Comparison of ENCODE assay signal across 14 cellular contexts in genomic region chr1:19338323-19338762, GRCh38. TPM values are rescaled to one million over a fixed set of nuclear protein-coding genes. Genes with fewer than 3 reads are reported as not detected.
A peak's percentile ranks its signal among the peaks of the same experiment; 100 is the strongest.
DNase-seq lines count a peak whose midpoint lies in the region; ATAC-seq, FAIRE-seq and TF ChIP-seq lines count a peak whose summit lies in the region.
"Had no signal": no experiment of that assay in that cellular context is flagged by ENCODE, and none has a peak within 500 bp of the region (broad histone marks: within the 10 kb centered on the region; RNA-seq: fewer than 3 reads in every experiment).

No MANE protein-coding gene starts in this region.

- peaks cover 38% of the 10 kb centered on the region for H3K4me1 Mint-ChIP-seq in stimulated activated naive CD8-positive, alpha-beta T cell treated with anti-CD3 and anti-CD28 coated beads, Interleukin-15, amount 100 ng/mL, for 72 hours
- H3K4me1 Mint-ChIP-seq in type B pancreatic cell (ENCODE audit: unreplicated experiment) (peaks cover 20% of the 10 kb centered on the region), natural killer cell (no peaks in the 10 kb centered on the region)

- no peaks in the 10 kb centered on the region for H3K9me3 Mint-ChIP-seq in stimulated activated naive CD8-positive, alpha-beta T cell treated with anti-CD3 and anti-CD28 coated beads, Interleukin-15, amount 100 ng/mL, for 72 hours
- H3K9me3 Mint-ChIP-seq in type B pancreatic cell, result no peaks in the 10 kb centered on the region
- no peaks in the 10 kb centered on the region for H3K9me3 Mint-ChIP-seq in natural killer cell
- H3K9me3 Mint-ChIP-seq: activated CD4-positive, alpha-beta T cell treated with anti-CD3 and anti-CD28 coated beads, Interleukin-2, amount 10 ng/mL, durations not matched to agents 24 days and 14 days had no signal

- no peak overlapping the region; the same call in 2 of the 3 replicates for H3K27ac ChIP-seq in K562 (ENCODE audit: extremely low read depth, low read depth, low read length)
- H3K27ac ChIP-seq: BLaER1 treated with 17β-estradiol and CSF1 and Interleukin-3, amounts not matched to agents 10 nM and 100 nM; SJCRH30 had no signal

- H3K4me2 ChIP-seq in K562 (ENCODE audit: insufficient read depth, low read length), result no peak overlapping the region

- no TSS peak for BruUV-seq in K562 (replicated peaks; lab: Mats Ljungman, UMichigan)

- no peak for TF ChIP-seq POLR2A in K562 (conservative IDR thresholded peaks at IDR 0.05)
- TF ChIP-seq POLR2A in GM12891 (IDR thresholded peaks at IDR 0.05; ENCODE audit: low read depth, low read length), result no peak

- H3K9ac ChIP-seq in K562 (ENCODE audit: insufficient read depth in 1 of 2, low read depth in 2 of 2, low read length in 2 of 2), result peak overlapping the region in 1 of 2 experiments; percentile 14; a peak in 1 of 4 replicates
- H3K9ac ChIP-seq: BLaER1 treated with 17β-estradiol and CSF1 and Interleukin-3, amounts not matched to agents 10 nM and 100 nM had no signal

- FAIRE-seq in K562 (lab: Jason Lieb, UNC) (no peak), GM12891 (lab: Jason Lieb, UNC) (no peak)
- FAIRE-seq: frontal cortex had no signal

- no peak for DNase-seq in stimulated activated naive CD8-positive, alpha-beta T cell treated with anti-CD3 and anti-CD28 coated beads, Interleukin-15, amount 100 ng/mL, for 72 hours
- no peak for DNase-seq in stimulated activated naive CD8-positive, alpha-beta T cell treated with anti-CD3 and anti-CD28 coated beads, Interleukin-15, Interleukin-2, amounts not matched to agents 100 U/mL and 50 U/mL, for 24 hours
- DNase-seq in K562 (ENCODE audit: extremely low read depth in 1 of 4, low spot score in 3 of 4) (peak in 2 of 4 experiments; percentile 40 to 44), islet precursor cell (peak; percentile 95), type B pancreatic cell (ENCODE audit: extremely low spot score, unreplicated experiment) (no peak), GM12891 (ENCODE audit: insufficient read length, low spot score) (no peak), natural killer cell (no peak), NCI-H524 treated with DMSO at 0.1 percent for 48 hours (lab: John Stamatoyannopoulos, UW) (no peak)
- DNase-seq: activated CD4-positive, alpha-beta T cell treated with anti-CD3 and anti-CD28 coated beads, Interleukin-2, amount 10 ng/mL, durations not matched to agents 24 days and 14 days; amniotic stem cell; NCI-H1092; SJCRH30 had no signal

- no peak for TF ChIP-seq EP300 in K562 (IDR thresholded peaks at IDR 0.05; ENCODE audit: low read length)

- CTCF ChIA-PET in K562 (lab: Yijun Ruan, JAX; ENCODE audit: low intra/inter-chr PET ratio), result interaction anchor here (0.6 to 0.8 kb wide), 2 partner anchors 243 to 313 kb away, joined by 3 read pairs; no protein-coding TSS in a partner anchor

- H3K27ac Mint-ChIP-seq in stimulated activated naive CD8-positive, alpha-beta T cell treated with anti-CD3 and anti-CD28 coated beads, Interleukin-15, amount 100 ng/mL, for 72 hours, result peak overlapping the region; percentile 46 to 88
- H3K27ac Mint-ChIP-seq in type B pancreatic cell, result peak overlapping the region; percentile 75
- no peak overlapping the region for H3K27ac Mint-ChIP-seq in natural killer cell
- H3K27ac Mint-ChIP-seq: activated CD4-positive, alpha-beta T cell treated with anti-CD3 and anti-CD28 coated beads, Interleukin-2, amount 10 ng/mL, durations not matched to agents 24 days and 14 days had no signal

- POLR2A ChIA-PET in K562 (lab: Yijun Ruan, JAX), result no interaction called here

- peak; percentile 31 to 44 (median 38); a peak in 5 of 6 replicates for TF ChIP-seq CTCF in K562 (IDR thresholded peaks at IDR 0.05 in 2 of 3, conservative IDR thresholded peaks at IDR 0.05 in 1 of 3; ENCODE audit: insufficient read depth in 2 of 3, low read depth in 1 of 3, low read length in 3 of 3)
- TF ChIP-seq CTCF in type B pancreatic cell (conservative IDR thresholded peaks at IDR 0.05), result peak; percentile 60
- no peak for TF ChIP-seq CTCF in natural killer cell (IDR thresholded peaks at IDR 0.05)

- in situ Hi-C loops in K562 (cut with MboI), result no loop called here

- H3K9me3 ChIP-seq in K562 (replicated peaks; ENCODE audit: control insufficient read depth, insufficient read depth, low read depth, low read length), result no peaks in the 10 kb centered on the region
- H3K9me3 ChIP-seq: BLaER1 treated with 17β-estradiol and CSF1 and Interleukin-3, amounts not matched to agents 10 nM and 100 nM; SJCRH30 had no signal

- peaks cover 27% of the 10 kb centered on the region; the same call in 2 of the 3 replicates for H3K36me3 ChIP-seq in K562 (ENCODE audit: control insufficient read depth, insufficient read depth, low read length)

- H3K4me3 Mint-ChIP-seq in stimulated activated naive CD8-positive, alpha-beta T cell treated with anti-CD3 and anti-CD28 coated beads, Interleukin-15, amount 100 ng/mL, for 72 hours, result no peak overlapping the region
- peak overlapping the region; percentile 67 for H3K4me3 Mint-ChIP-seq in type B pancreatic cell
- no peak overlapping the region for H3K4me3 Mint-ChIP-seq in natural killer cell
- H3K4me3 Mint-ChIP-seq: activated CD4-positive, alpha-beta T cell treated with anti-CD3 and anti-CD28 coated beads, Interleukin-2, amount 10 ng/mL, durations not matched to agents 24 days and 14 days had no signal

- peaks cover 11% of the 10 kb centered on the region; the same call in 1 of the 2 replicates for H4K20me1 ChIP-seq in K562 (replicated peaks; ENCODE audit: control insufficient read depth, insufficient read depth, low read length)

- no peaks in the 10 kb centered on the region for H3K27me3 ChIP-seq in K562 (ENCODE audit: control insufficient read depth in 2 of 2, insufficient read depth in 2 of 2, low read length in 2 of 2)
- H3K27me3 ChIP-seq: BLaER1 treated with 17β-estradiol and CSF1 and Interleukin-3, amounts not matched to agents 10 nM and 100 nM; SJCRH30 had no signal

- TF ChIP-seq RAD21 in K562 (CRISPR knock-in tag; conservative IDR thresholded peaks at IDR 0.05 in 1 of 2, IDR thresholded peaks at IDR 0.05 in 1 of 2), result no peak; a peak in 1 of 4 replicates

- H3K9me1 ChIP-seq in K562 (ENCODE audit: control insufficient read depth, insufficient read depth, low read length), result peaks cover 11% of the 10 kb centered on the region

- no peak overlapping the region for H3K4me3 ChIP-seq in K562
- H3K4me3 ChIP-seq: BLaER1 treated with 17β-estradiol and CSF1 and Interleukin-3, amounts not matched to agents 10 nM and 100 nM; SJCRH30 had no signal

- intact Hi-C loops in K562 (cut with micrococcal nuclease), result loop anchor here (5.0 kb wide), 1 partner anchor 86 kb away; the partner anchor contains the start of genes EMC1 and MRTO4
- intact Hi-C loops in natural killer cell (cut with micrococcal nuclease), result no loop called here

- H3K36me3 Mint-ChIP-seq in type B pancreatic cell (peaks cover 8% of the 10 kb centered on the region), natural killer cell (no peaks in the 10 kb centered on the region)

- H3K4me1 ChIP-seq in K562 (replicated peaks in 1 of 2; ENCODE audit: control insufficient read depth in 2 of 2, insufficient read depth in 2 of 2, low read length in 2 of 2), result peaks cover 4 to 34% of the 10 kb centered on the region in 2 experiments; a peak in 4 of 5 replicates
- H3K4me1 ChIP-seq: SJCRH30 had no signal

- no peak overlapping the region for H2AFZ ChIP-seq in K562 (ENCODE audit: low read depth, low read length)

- no peak for ATAC-seq in stimulated activated naive CD8-positive, alpha-beta T cell treated with anti-CD3 and anti-CD28 coated beads, Interleukin-15, amount 100 ng/mL, for 72 hours
- ATAC-seq in stimulated activated naive CD8-positive, alpha-beta T cell treated with anti-CD3 and anti-CD28 coated beads, Interleukin-15, Interleukin-2, amounts not matched to agents 100 U/mL and 50 U/mL, for 24 hours, result no peak
- ATAC-seq in K562, result peak; percentile 57
- ATAC-seq in natural killer cell, result no peak

- 85% methylated on average over 22 of the region's 27 CpGs for WGBS in K562 (ENCODE audit: insufficient coverage, low coverage, missing lambda C conversion rate)

- H3K27me3 Mint-ChIP-seq in stimulated activated naive CD8-positive, alpha-beta T cell treated with anti-CD3 and anti-CD28 coated beads, Interleukin-15, amount 100 ng/mL, for 72 hours, result no peaks in the 10 kb centered on the region
- no peaks in the 10 kb centered on the region for H3K27me3 Mint-ChIP-seq in type B pancreatic cell
- no peaks in the 10 kb centered on the region for H3K27me3 Mint-ChIP-seq in natural killer cell (ENCODE audit: low read depth in 2 of 2)
- H3K27me3 Mint-ChIP-seq: activated CD4-positive, alpha-beta T cell treated with anti-CD3 and anti-CD28 coated beads, Interleukin-2, amount 10 ng/mL, durations not matched to agents 24 days and 14 days had no signal

- H3K79me2 ChIP-seq in K562 (ENCODE audit: control insufficient read depth, insufficient read depth, low read length), result no peaks in the 10 kb centered on the region

RNA-seq across cellular contexts. Expression of gene SLC66A1, which starts 26.2 kb away (rescaled TPM):
- total RNA-seq in K562 (2011; cell fraction: chromatin; rRNA removed; ENCODE audit: low replicate concordance), result 37.0 and 99.3 TPM in 2 replicates
- total RNA-seq in K562 (2011; cell fraction: nucleolus; rRNA removed), result 85.8 and 97.7 TPM in 2 replicates
- 62.2 and 63.1 TPM in 2 replicates for total RNA-seq in K562 (2011; cell fraction: nucleoplasm; rRNA removed)
- total RNA-seq in K562 (2014; rRNA removed), result 28.9 and 34.0 TPM in 2 replicates
- total RNA-seq in K562 (2014; rRNA removed; fragmentation: Illumina TruSeq; extraction: Trizol), result 8.5 and 10.4 TPM in 2 replicates
- total RNA-seq in K562 (2015; rRNA removed; fragmentation: Illumina TruSeq; extraction: Trizol), result 18.6 and 21.6 TPM in 2 replicates
- total RNA-seq in K562 (2021), result 26.5 and 29.5 TPM in 2 replicates
- polyA plus RNA-seq in K562 (2011; rRNA removed), result 27.0 and 29.2 TPM in 2 replicates
- polyA plus RNA-seq in K562 (2011; cell fraction: cytosol; rRNA removed), result 36.4 and 92.5 TPM in 2 replicates
- 35.5 and 82.2 TPM in 2 replicates for polyA plus RNA-seq in K562 (2011; cell fraction: nucleus; rRNA removed)
- 23.2 and 37.9 TPM in 2 replicates for polyA plus RNA-seq in K562 (2012)
- polyA plus RNA-seq in K562 (2014; fragmentation: Illumina TruSeq; extraction: Trizol), result 16.3 and 26.6 TPM in 2 replicates
- polyA plus RNA-seq in K562 (2014; fragmentation: Nextera tagmentation; extraction: Ambion mirVana), result 1 to 10 TPM; 1.2 to 1.6 TPM
- polyA plus RNA-seq in K562 (2014; rRNA removed), result 35.2 and 40.8 TPM in 2 replicates
- polyA minus RNA-seq in K562 (2011; rRNA and poly(A)+ RNA removed), result 12.7 and 14.9 TPM in 2 replicates
- 15.3 and 16.8 TPM in 2 replicates for polyA minus RNA-seq in K562 (2011; cell fraction: cytosol; rRNA and poly(A)+ RNA removed)
- polyA minus RNA-seq in K562 (2011; cell fraction: nucleus; rRNA and poly(A)+ RNA removed), result 26.2 and 33.7 TPM in 2 replicates
- 18.3 and 24.1 TPM in 2 replicates for total RNA-seq in type B pancreatic cell (ENCODE audit: low replicate concordance)
- 6.2 TPM for polyA plus RNA-seq in GM12891 (2012; ENCODE audit: low read depth, missing spikeins)
- total RNA-seq in natural killer cell, result 1 to 10 TPM; 5.8 to 8.5 (median 7.6) TPM

RNA-seq across cellular contexts. Expression of gene AKR7A2, which starts 26.4 kb away (rescaled TPM):
- total RNA-seq in K562 (2011; cell fraction: chromatin; rRNA removed; ENCODE audit: low replicate concordance), result 18.7 and 45.9 TPM in 2 replicates
- total RNA-seq in K562 (2011; cell fraction: nucleolus; rRNA removed), result 36.8 and 39.0 TPM in 2 replicates
- total RNA-seq in K562 (2011; cell fraction: nucleoplasm; rRNA removed), result 28.7 and 34.9 TPM in 2 replicates
- total RNA-seq in K562 (2014; rRNA removed), result 78.4 and 108 TPM in 2 replicates
- 26.1 and 32.3 TPM in 2 replicates for total RNA-seq in K562 (2014; rRNA removed; fragmentation: Illumina TruSeq; extraction: Trizol)
- total RNA-seq in K562 (2015; rRNA removed; fragmentation: Illumina TruSeq; extraction: Trizol), result 65.2 and 66.0 TPM in 2 replicates
- total RNA-seq in K562 (2021), result 71.7 and 74.4 TPM in 2 replicates
- polyA plus RNA-seq in K562 (2011; rRNA removed), result 49.4 and 57.1 TPM in 2 replicates
- 83.1 and 114 TPM in 2 replicates for polyA plus RNA-seq in K562 (2011; cell fraction: cytosol; rRNA removed)
- 34.0 and 41.0 TPM in 2 replicates for polyA plus RNA-seq in K562 (2011; cell fraction: nucleus; rRNA removed)
- 57.6 and 109 TPM in 2 replicates for polyA plus RNA-seq in K562 (2012)
- 41.1 and 50.6 TPM in 2 replicates for polyA plus RNA-seq in K562 (2014; fragmentation: Illumina TruSeq; extraction: Trizol)
- 1 to 10 TPM; 2.0 to 4.0 TPM for polyA plus RNA-seq in K562 (2014; fragmentation: Nextera tagmentation; extraction: Ambion mirVana)
- polyA plus RNA-seq in K562 (2014; rRNA removed), result 74.7 and 83.6 TPM in 2 replicates
- polyA minus RNA-seq in K562 (2011; rRNA and poly(A)+ RNA removed), result 16.8 and 22.0 TPM in 2 replicates
- 22.1 and 40.4 TPM in 2 replicates for polyA minus RNA-seq in K562 (2011; cell fraction: cytosol; rRNA and poly(A)+ RNA removed)
- polyA minus RNA-seq in K562 (2011; cell fraction: nucleus; rRNA and poly(A)+ RNA removed), result 19.1 and 22.7 TPM in 2 replicates
- total RNA-seq in type B pancreatic cell (ENCODE audit: low replicate concordance), result 57.2 and 75.2 TPM in 2 replicates
- 37.0 TPM for polyA plus RNA-seq in GM12891 (2012; ENCODE audit: low read depth, missing spikeins)
- total RNA-seq in natural killer cell, result 10 to 100 TPM; 25.5 to 31.9 (median 28.9) TPM

RNA-seq across cellular contexts. Expression of gene AKR7A3, which starts 49.8 kb away (rescaled TPM):
- total RNA-seq in K562 (2011; cell fraction: chromatin; rRNA removed; ENCODE audit: low replicate concordance), result 2.4 and 4.7 TPM in 2 replicates
- total RNA-seq in K562 (2011; cell fraction: nucleolus; rRNA removed), result 3.7 and 4.5 TPM in 2 replicates
- total RNA-seq in K562 (2011; cell fraction: nucleoplasm; rRNA removed), result 2.1 and 3.2 TPM in 2 replicates
- total RNA-seq in K562 (2014; rRNA removed) (0.54 and 0.78 TPM in 2 replicates), K562 (2014; rRNA removed; fragmentation: Illumina TruSeq; extraction: Trizol) (0.22 TPM in 2 replicates), K562 (2015; rRNA removed; fragmentation: Illumina TruSeq; extraction: Trizol) (0.45 and 0.58 TPM in 2 replicates), K562 (2021) (0.91 and 1.2 TPM in 2 replicates), type B pancreatic cell (ENCODE audit: low replicate concordance) (1.3 and 4.6 TPM in 2 replicates), natural killer cell (1 to 10 TPM; 1.1 to 2.0 (median 1.5) TPM)
- polyA plus RNA-seq in K562 (2011; rRNA removed) (0.33 and 0.49 TPM in 2 replicates), K562 (2014; fragmentation: Illumina TruSeq; extraction: Trizol) (0.13 and 0.25 TPM in 2 replicates), K562 (2014; fragmentation: Nextera tagmentation; extraction: Ambion mirVana) (under 1 TPM in 1 of 2 experiments, not detected in 1; 0.04 TPM), K562 (2014; rRNA removed) (0.74 and 1.5 TPM in 2 replicates)
- 0.38 and 0.63 TPM in 2 replicates for polyA plus RNA-seq in K562 (2011; cell fraction: cytosol; rRNA removed)
- polyA plus RNA-seq in K562 (2011; cell fraction: nucleus; rRNA removed), result 2.2 and 4.9 TPM in 2 replicates
- polyA plus RNA-seq in K562 (2012), result 0.27 and 0.79 TPM in 2 replicates
- polyA minus RNA-seq in K562 (2011; rRNA and poly(A)+ RNA removed), result 0.14 and 0.15 TPM in 2 replicates
- polyA minus RNA-seq in K562 (2011; cell fraction: cytosol; rRNA and poly(A)+ RNA removed), result 0.67 TPM in 1 of 2 replicates, not detected in the other
- polyA minus RNA-seq in K562 (2011; cell fraction: nucleus; rRNA and poly(A)+ RNA removed), result 1.00 and 1.1 TPM in 2 replicates
- 0.17 TPM for polyA plus RNA-seq in GM12891 (2012; ENCODE audit: low read depth, missing spikeins)

Comparison
In these comparisons a context has a peak if more than half of its experiments do, and no peak if none do; other contexts are left out.
1. H3K27ac Mint-ChIP-seq: peak in stimulated activated naive CD8-positive, alpha-beta T cell treated with anti-CD3 and anti-CD28 coated beads, Interleukin-15, amount 100 ng/mL, for 72 hours (2 of 2) and type B pancreatic cell (single experiment); none in natural killer cell (0 of 2).